1 cellular context compared by ENCODE assay signal in the genomic region with DNA sequence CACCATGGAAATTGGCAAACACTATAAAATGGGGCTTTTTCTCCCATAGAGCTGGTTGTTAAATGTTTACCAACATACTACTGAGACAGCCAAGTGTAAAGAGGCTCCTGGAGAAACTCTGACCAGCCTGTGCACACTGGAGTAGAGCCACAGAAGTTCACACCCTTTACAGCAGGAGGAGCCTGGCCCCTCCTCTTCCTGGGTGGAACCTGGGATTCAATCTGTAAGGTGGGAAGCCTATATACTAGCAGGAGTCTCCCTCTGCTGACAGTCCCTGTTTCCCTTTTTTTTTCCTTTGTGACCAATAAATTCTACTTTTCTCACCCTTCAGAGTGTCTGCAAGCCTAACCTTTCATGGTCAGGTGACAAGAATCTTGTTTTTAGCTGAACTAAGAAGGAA.
TF ChIP-seq lines count a peak whose summit lies in the region.

No MANE protein-coding gene starts in this region.

TF ChIP-seq in HepG2, 621 proteins besides CTCF, POLR2A, EP300 and RAD21 (continued from another document and continues in another):
- TF ChIP-seq, protein P1, sequence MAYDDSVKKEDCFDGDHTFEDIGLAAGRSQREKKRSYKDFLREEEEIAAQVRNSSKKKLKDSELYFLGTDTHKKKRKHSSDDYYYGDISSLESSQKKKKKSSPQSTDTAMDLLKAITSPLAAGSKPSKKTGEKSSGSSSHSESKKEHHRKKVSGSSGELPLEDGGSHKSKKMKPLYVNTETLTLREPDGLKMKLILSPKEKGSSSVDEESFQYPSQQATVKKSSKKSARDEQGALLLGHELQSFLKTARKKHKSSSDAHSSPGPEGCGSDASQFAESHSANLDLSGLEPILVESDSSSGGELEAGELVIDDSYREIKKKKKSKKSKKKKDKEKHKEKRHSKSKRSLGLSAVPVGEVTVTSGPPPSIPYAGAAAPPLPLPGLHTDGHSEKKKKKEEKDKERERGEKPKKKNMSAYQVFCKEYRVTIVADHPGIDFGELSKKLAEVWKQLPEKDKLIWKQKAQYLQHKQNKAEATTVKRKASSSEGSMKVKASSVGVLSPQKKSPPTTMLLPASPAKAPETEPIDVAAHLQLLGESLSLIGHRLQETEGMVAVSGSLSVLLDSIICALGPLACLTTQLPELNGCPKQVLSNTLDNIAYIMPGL (CRISPR knock-in tag; IDR thresholded peaks at IDR 0.05; ENCODE audit: borderline replicate concordance in 1 of 2, low read depth in 1 of 2): 0 out of 4 replicates have a peak, but pooled peaks of 1 of the 2 experiments have one; percentile 20
- TF ChIP-seq YEATS2 (CRISPR knock-in tag; IDR thresholded peaks at IDR 0.05; ENCODE audit: borderline replicate concordance) (peak; percentile 24; the same call in 1 of the 2 replicates), POGZ (CRISPR knock-in tag; IDR thresholded peaks at IDR 0.05) (0 out of 2 replicates have a peak, but pooled peaks have one; percentile 27), CBX5 (CRISPR knock-in tag; IDR thresholded peaks at IDR 0.05; ENCODE audit: borderline replicate concordance) (no peak), RCOR2 (CRISPR knock-in tag; IDR thresholded peaks at IDR 0.05) (no peak), GPN1 (CRISPR knock-in tag; IDR thresholded peaks at IDR 0.05; ENCODE audit: borderline replicate concordance) (no peak), ZFAT (CRISPR knock-in tag; conservative IDR thresholded peaks at IDR 0.05) (no peak), ZNF350 (CRISPR knock-in tag; IDR thresholded peaks at IDR 0.05; ENCODE audit: borderline replicate concordance, low read depth) (no peak), ZNF746 (CRISPR knock-in tag; IDR thresholded peaks at IDR 0.05) (no peak), SAP130 (CRISPR knock-in tag; IDR thresholded peaks at IDR 0.05; ENCODE audit: low read depth) (peak; percentile 41), ZNF230 (CRISPR knock-in tag; IDR thresholded peaks at IDR 0.05) (no peak), ZNF367 (CRISPR knock-in tag; IDR thresholded peaks at IDR 0.05; ENCODE audit: borderline replicate concordance) (no peak), ZNF687 (CRISPR knock-in tag; IDR thresholded peaks at IDR 0.05) (no peak), JARID2 (CRISPR knock-in tag; IDR thresholded peaks at IDR 0.05; ENCODE audit: insufficient replicate concordance) (no peak), ZBTB43 (CRISPR knock-in tag; conservative IDR thresholded peaks at IDR 0.05) (no peak), PHF5A (CRISPR knock-in tag; IDR thresholded peaks at IDR 0.05; ENCODE audit: low read depth, unreplicated experiment) (no peak), GTF2F1 (IDR thresholded peaks at IDR 0.05; ENCODE audit: low read length) (no peak), ZNF17 (CRISPR knock-in tag; IDR thresholded peaks at IDR 0.05) (no peak), HNRNPH1 (optimal IDR thresholded peaks at IDR 0.05; ENCODE audit: low read depth, low read length) (no peak), BCLAF1 (IDR thresholded peaks at IDR 0.05) (no peak), RNF219 (CRISPR knock-in tag; IDR thresholded peaks at IDR 0.05) (no peak), ELF1 (CRISPR knock-in tag; IDR thresholded peaks at IDR 0.05) (no peak), SRSF4 (IDR thresholded peaks at IDR 0.05; ENCODE audit: low read depth, low read length, poor library complexity, severe bottlenecking) (no peak), CEBPG (CRISPR knock-in tag; IDR thresholded peaks at IDR 0.05) (no peak), STAG1 (CRISPR knock-in tag; IDR thresholded peaks at IDR 0.05) (peak; percentile 63), PAX8 (CRISPR knock-in tag; IDR thresholded peaks at IDR 0.05; ENCODE audit: borderline replicate concordance) (no peak), ZNF589 (CRISPR knock-in tag; conservative IDR thresholded peaks at IDR 0.05) (no peak), ZSCAN9 (CRISPR knock-in tag; IDR thresholded peaks at IDR 0.05; ENCODE audit: borderline replicate concordance) (no peak)
- TF ChIP-seq, protein P2, sequence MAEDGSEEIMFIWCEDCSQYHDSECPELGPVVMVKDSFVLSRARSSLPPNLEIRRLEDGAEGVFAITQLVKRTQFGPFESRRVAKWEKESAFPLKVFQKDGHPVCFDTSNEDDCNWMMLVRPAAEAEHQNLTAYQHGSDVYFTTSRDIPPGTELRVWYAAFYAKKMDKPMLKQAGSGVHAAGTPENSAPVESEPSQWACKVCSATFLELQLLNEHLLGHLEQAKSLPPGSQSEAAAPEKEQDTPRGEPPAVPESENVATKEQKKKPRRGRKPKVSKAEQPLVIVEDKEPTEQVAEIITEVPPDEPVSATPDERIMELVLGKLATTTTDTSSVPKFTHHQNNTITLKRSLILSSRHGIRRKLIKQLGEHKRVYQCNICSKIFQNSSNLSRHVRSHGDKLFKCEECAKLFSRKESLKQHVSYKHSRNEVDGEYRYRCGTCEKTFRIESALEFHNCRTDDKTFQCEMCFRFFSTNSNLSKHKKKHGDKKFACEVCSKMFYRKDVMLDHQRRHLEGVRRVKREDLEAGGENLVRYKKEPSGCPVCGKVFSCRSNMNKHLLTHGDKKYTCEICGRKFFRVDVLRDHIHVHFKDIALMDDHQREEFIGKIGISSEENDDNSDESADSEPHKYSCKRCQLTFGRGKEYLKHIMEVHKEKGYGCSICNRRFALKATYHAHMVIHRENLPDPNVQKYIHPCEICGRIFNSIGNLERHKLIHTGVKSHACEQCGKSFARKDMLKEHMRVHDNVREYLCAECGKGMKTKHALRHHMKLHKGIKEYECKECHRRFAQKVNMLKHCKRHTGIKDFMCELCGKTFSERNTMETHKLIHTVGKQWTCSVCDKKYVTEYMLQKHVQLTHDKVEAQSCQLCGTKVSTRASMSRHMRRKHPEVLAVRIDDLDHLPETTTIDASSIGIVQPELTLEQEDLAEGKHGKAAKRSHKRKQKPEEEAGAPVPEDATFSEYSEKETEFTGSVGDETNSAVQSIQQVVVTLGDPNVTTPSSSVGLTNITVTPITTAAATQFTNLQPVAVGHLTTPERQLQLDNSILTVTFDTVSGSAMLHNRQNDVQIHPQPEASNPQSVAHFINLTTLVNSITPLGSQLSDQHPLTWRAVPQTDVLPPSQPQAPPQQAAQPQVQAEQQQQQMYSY (CRISPR knock-in tag; IDR thresholded peaks at IDR 0.05): no peak
- TF ChIP-seq, protein P3, sequence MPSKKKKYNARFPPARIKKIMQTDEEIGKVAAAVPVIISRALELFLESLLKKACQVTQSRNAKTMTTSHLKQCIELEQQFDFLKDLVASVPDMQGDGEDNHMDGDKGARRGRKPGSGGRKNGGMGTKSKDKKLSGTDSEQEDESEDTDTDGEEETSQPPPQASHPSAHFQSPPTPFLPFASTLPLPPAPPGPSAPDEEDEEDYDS (CRISPR knock-in tag; IDR thresholded peaks at IDR 0.05): no peak
- TF ChIP-seq, protein P4, sequence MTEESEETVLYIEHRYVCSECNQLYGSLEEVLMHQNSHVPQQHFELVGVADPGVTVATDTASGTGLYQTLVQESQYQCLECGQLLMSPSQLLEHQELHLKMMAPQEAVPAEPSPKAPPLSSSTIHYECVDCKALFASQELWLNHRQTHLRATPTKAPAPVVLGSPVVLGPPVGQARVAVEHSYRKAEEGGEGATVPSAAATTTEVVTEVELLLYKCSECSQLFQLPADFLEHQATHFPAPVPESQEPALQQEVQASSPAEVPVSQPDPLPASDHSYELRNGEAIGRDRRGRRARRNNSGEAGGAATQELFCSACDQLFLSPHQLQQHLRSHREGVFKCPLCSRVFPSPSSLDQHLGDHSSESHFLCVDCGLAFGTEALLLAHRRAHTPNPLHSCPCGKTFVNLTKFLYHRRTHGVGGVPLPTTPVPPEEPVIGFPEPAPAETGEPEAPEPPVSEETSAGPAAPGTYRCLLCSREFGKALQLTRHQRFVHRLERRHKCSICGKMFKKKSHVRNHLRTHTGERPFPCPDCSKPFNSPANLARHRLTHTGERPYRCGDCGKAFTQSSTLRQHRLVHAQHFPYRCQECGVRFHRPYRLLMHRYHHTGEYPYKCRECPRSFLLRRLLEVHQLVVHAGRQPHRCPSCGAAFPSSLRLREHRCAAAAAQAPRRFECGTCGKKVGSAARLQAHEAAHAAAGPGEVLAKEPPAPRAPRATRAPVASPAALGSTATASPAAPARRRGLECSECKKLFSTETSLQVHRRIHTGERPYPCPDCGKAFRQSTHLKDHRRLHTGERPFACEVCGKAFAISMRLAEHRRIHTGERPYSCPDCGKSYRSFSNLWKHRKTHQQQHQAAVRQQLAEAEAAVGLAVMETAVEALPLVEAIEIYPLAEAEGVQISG (CRISPR knock-in tag; IDR thresholded peaks at IDR 0.05): no peak
- TF ChIP-seq, protein P5, sequence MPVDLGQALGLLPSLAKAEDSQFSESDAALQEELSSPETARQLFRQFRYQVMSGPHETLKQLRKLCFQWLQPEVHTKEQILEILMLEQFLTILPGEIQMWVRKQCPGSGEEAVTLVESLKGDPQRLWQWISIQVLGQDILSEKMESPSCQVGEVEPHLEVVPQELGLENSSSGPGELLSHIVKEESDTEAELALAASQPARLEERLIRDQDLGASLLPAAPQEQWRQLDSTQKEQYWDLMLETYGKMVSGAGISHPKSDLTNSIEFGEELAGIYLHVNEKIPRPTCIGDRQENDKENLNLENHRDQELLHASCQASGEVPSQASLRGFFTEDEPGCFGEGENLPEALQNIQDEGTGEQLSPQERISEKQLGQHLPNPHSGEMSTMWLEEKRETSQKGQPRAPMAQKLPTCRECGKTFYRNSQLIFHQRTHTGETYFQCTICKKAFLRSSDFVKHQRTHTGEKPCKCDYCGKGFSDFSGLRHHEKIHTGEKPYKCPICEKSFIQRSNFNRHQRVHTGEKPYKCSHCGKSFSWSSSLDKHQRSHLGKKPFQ (CRISPR knock-in tag; IDR thresholded peaks at IDR 0.05; ENCODE audit: insufficient replicate concordance): peak; percentile 74
